ENCODE assay signal across 24 cellular contexts in the genomic region with DNA sequence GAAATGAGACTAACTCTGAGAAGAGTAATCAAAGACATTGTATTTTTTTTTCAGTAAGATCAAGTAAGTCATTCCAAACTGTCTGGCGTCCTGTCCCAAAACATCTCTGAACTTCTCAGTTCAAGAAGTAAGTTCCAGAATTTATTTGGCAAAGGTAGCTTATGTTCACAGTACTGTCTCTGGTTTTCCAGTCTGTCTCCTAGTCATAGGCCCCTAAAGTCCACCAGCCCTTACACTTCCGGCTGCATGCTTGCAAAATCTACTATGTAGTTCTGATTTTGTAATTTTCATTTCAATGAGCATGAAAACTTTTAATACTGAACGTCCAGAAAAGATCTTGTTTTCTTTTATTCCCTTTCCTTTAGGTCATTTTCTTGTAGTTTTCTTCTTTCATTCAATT.
DNase-seq lines count a peak whose midpoint lies in the region; ATAC-seq and TF ChIP-seq lines count a peak whose summit lies in the region.
"Had no signal": no experiment of that assay in that cellular context is flagged by ENCODE, and none has a peak within 500 bp of the region (broad histone marks: within the 10 kb centered on the region; RNA-seq: fewer than 3 reads in every experiment).

No MANE protein-coding gene starts in this region.

- H3K36me3 Mint-ChIP-seq in activated CD8-positive, alpha-beta T cell treated with anti-CD3 and anti-CD28 coated beads for 36 hours (ENCODE audit: low read depth) = no peaks in the 10 kb centered on the region
- peaks cover 3% of the 10 kb centered on the region for H3K36me3 Mint-ChIP-seq in activated CD8-positive, alpha-beta T cell treated with anti-CD3 and anti-CD28 coated beads, Interleukin-2, amount 10 ng/mL, durations not matched to agents 7 days and 5 days (ENCODE audit: low read depth)
- peaks cover 13% of the 10 kb centered on the region for H3K36me3 Mint-ChIP-seq in activated naive CD8-positive, alpha-beta T cell treated with anti-CD3 and anti-CD28 coated beads for 36 hours
- H3K36me3 Mint-ChIP-seq: CD4-positive, alpha-beta memory T cell had no signal

- peaks cover 59% of the 10 kb centered on the region for H3K4me1 Mint-ChIP-seq in activated CD8-positive, alpha-beta T cell treated with anti-CD3 and anti-CD28 coated beads for 36 hours (ENCODE audit: low read depth)
- peaks cover 40% of the 10 kb centered on the region for H3K4me1 Mint-ChIP-seq in activated CD8-positive, alpha-beta T cell treated with anti-CD3 and anti-CD28 coated beads, Interleukin-2, amount 10 ng/mL, durations not matched to agents 7 days and 5 days (ENCODE audit: low read depth)
- peaks cover 62% of the 10 kb centered on the region for H3K4me1 Mint-ChIP-seq in activated naive CD8-positive, alpha-beta T cell treated with anti-CD3 and anti-CD28 coated beads for 36 hours

- H3K4me3 ChIP-seq in GM23248 = peak overlapping the region; percentile 12; the same call in 1 of the 2 replicates
- H3K4me3 ChIP-seq: A549, thyroid gland had no signal

- DNase-seq in activated CD8-positive, alpha-beta T cell treated with anti-CD3 and anti-CD28 coated beads for 36 hours = no peak
- DNase-seq in activated CD8-positive, alpha-beta T cell treated with anti-CD3 and anti-CD28 coated beads, Interleukin-2, amount 10 ng/mL, durations not matched to agents 7 days and 5 days = no peak
- DNase-seq in GM23248 (peak; percentile 65), iris pigment epithelial cell (ENCODE audit: low read depth) (peak; percentile 36), putamen (ENCODE audit: low spot score) (no peak), NCI-H1105 treated with DMSO at 0.1 percent for 48 hours (lab: John Stamatoyannopoulos, UW) (no peak)
- no peak for DNase-seq in activated naive CD8-positive, alpha-beta T cell treated with anti-CD3 and anti-CD28 coated beads for 36 hours
- DNase-seq: activated CD4-positive, alpha-beta T cell treated with anti-CD3 and anti-CD28 coated beads, Interleukin-2, amount 50 U/mL, for 48 hours; activated effector memory CD4-positive, alpha-beta T cell treated with Interleukin-2 at 50 U/mL for 16 hours; anterior cingulate cortex; CD4-positive, alpha-beta memory T cell; DMS53; foreskin melanocyte; midbrain; NCI-H1436 treated with DMSO at 0.1 percent for 48 hours; NCI-H2171; NCI-H69; stimulated activated CD4-positive, alpha-beta T cell treated with anti-CD3 and anti-CD28 coated beads, Interleukin-15, amount 100 ng/mL, for 24 hours; thyroid gland had no signal

- no peaks in the 10 kb centered on the region for H3K79me2 ChIP-seq in GM23248 (ENCODE audit: insufficient read depth)

- H3K36me3 ChIP-seq in GM23248 (ENCODE audit: low read depth) = no peaks in the 10 kb centered on the region
- H3K36me3 ChIP-seq: thyroid gland had no signal

- H3K4me3 Mint-ChIP-seq in activated CD8-positive, alpha-beta T cell treated with anti-CD3 and anti-CD28 coated beads for 36 hours = no peak overlapping the region
- H3K4me3 Mint-ChIP-seq in activated CD8-positive, alpha-beta T cell treated with anti-CD3 and anti-CD28 coated beads, Interleukin-2, amount 10 ng/mL, durations not matched to agents 7 days and 5 days = no peak overlapping the region
- H3K4me3 Mint-ChIP-seq in activated naive CD8-positive, alpha-beta T cell treated with anti-CD3 and anti-CD28 coated beads for 36 hours = no peak overlapping the region
- H3K4me3 Mint-ChIP-seq: CD4-positive, alpha-beta memory T cell; neural crest cell; stimulated activated effector memory CD8-positive, alpha-beta T cell treated with anti-CD3 and anti-CD28 coated beads, Interleukin-12 subunit alpha, Interleukin-12 subunit beta, amount 100 ng/mL, for 72 hours had no signal

- no peak for ATAC-seq in activated CD8-positive, alpha-beta T cell treated with anti-CD3 and anti-CD28 coated beads for 36 hours
- no peak for ATAC-seq in activated CD8-positive, alpha-beta T cell treated with anti-CD3 and anti-CD28 coated beads, Interleukin-2, amount 10 ng/mL, durations not matched to agents 7 days and 5 days
- no peak for ATAC-seq in GM18870 (IDR thresholded peaks at IDR 0.05; ENCODE audit: unreplicated experiment)
- ATAC-seq: A549; Panc1; stimulated activated effector memory CD8-positive, alpha-beta T cell treated with anti-CD3 and anti-CD28 coated beads, Interleukin-12 subunit alpha, Interleukin-12 subunit beta, amount 100 ng/mL, for 72 hours had no signal

- peak overlapping the region; percentile 35 for H3K9ac ChIP-seq in GM23248

- 0 out of 2 replicates have a peak, but pooled peaks cover 4% of the 10 kb centered on the region for H3K9me2 ChIP-seq in GM23248 (ENCODE audit: insufficient read depth)

- POLR2A ChIA-PET in activated CD8-positive, alpha-beta T cell treated with anti-CD3 and anti-CD28 coated beads for 36 hours (lab: Charles Lee) = interaction anchor here (0.9 to 6.9 kb wide), 3 partner anchors 21 to 63 kb away, joined by 3 to 106 read pairs (median 6); a partner anchor contains a TSS
- POLR2A ChIA-PET in activated CD8-positive, alpha-beta T cell treated with anti-CD3 and anti-CD28 coated beads, Interleukin-2, amount 10 ng/mL, durations not matched to agents 7 days and 5 days (lab: Charles Lee) = interaction anchor here (6.6 kb wide), 1 partner anchor 62 kb away, joined by 89 read pairs; a partner anchor contains a TSS

- TF ChIP-seq CTCF in activated CD8-positive, alpha-beta T cell treated with anti-CD3 and anti-CD28 coated beads for 36 hours (IDR thresholded peaks at IDR 0.05) = no peak

- peak overlapping the region; percentile 83 for H3K27ac ChIP-seq in GM23248
- H3K27ac ChIP-seq: A549, thyroid gland had no signal

- H3K4me1 ChIP-seq in GM23248 (ENCODE audit: insufficient read depth) = peaks cover 43% of the 10 kb centered on the region
- H3K4me1 ChIP-seq: A549, thyroid gland had no signal

- H3K9me3 Mint-ChIP-seq in activated CD8-positive, alpha-beta T cell treated with anti-CD3 and anti-CD28 coated beads for 36 hours = no peaks in the 10 kb centered on the region
- no peaks in the 10 kb centered on the region for H3K9me3 Mint-ChIP-seq in activated CD8-positive, alpha-beta T cell treated with anti-CD3 and anti-CD28 coated beads, Interleukin-2, amount 10 ng/mL, durations not matched to agents 7 days and 5 days (ENCODE audit: insufficient read depth)
- H3K9me3 Mint-ChIP-seq in activated naive CD8-positive, alpha-beta T cell treated with anti-CD3 and anti-CD28 coated beads for 36 hours = peaks cover 4% of the 10 kb centered on the region
- H3K9me3 Mint-ChIP-seq: CD4-positive, alpha-beta memory T cell had no signal

- in situ Hi-C loops in GM23248 (cut with MboI) = no loop called here

- intact Hi-C loops in activated CD8-positive, alpha-beta T cell treated with anti-CD3 and anti-CD28 coated beads for 36 hours (cut with micrococcal nuclease) = no loop called here

- no peaks in the 10 kb centered on the region for H3K27me3 ChIP-seq in GM23248 (replicated peaks; ENCODE audit: insufficient read depth)
- H3K27me3 ChIP-seq: thyroid gland had no signal

- H3F3A ChIP-seq in GM23248 (ENCODE audit: insufficient read depth) = peaks cover 37% of the 10 kb centered on the region

- H3K4me2 ChIP-seq in GM23248 (ENCODE audit: unreplicated experiment) = peak overlapping the region; percentile 50
- H3K4me2 ChIP-seq: A549 had no signal

- H3K27me3 Mint-ChIP-seq in activated CD8-positive, alpha-beta T cell treated with anti-CD3 and anti-CD28 coated beads for 36 hours = no peaks in the 10 kb centered on the region
- H3K27me3 Mint-ChIP-seq in activated CD8-positive, alpha-beta T cell treated with anti-CD3 and anti-CD28 coated beads, Interleukin-2, amount 10 ng/mL, durations not matched to agents 7 days and 5 days (ENCODE audit: low read depth) = no peaks in the 10 kb centered on the region
- H3K27me3 Mint-ChIP-seq in activated naive CD8-positive, alpha-beta T cell treated with anti-CD3 and anti-CD28 coated beads for 36 hours = no peaks in the 10 kb centered on the region
- H3K27me3 Mint-ChIP-seq: CD4-positive, alpha-beta memory T cell had no signal

- CTCF ChIA-PET in activated CD8-positive, alpha-beta T cell treated with anti-CD3 and anti-CD28 coated beads for 36 hours (lab: Charles Lee) = interaction anchor here (0.9 to 6.1 kb wide), 7 partner anchors 22 to 125 kb away, joined by 3 to 41 read pairs (median 4); a partner anchor contains a TSS
- CTCF ChIA-PET in activated CD8-positive, alpha-beta T cell treated with anti-CD3 and anti-CD28 coated beads, Interleukin-2, amount 10 ng/mL, durations not matched to agents 7 days and 5 days (lab: Charles Lee) = interaction anchor here (1.1 to 5.3 kb wide), 4 partner anchors 38 to 113 kb away, joined by 3 to 36 read pairs (median 13); no protein-coding TSS in a partner anchor

- WGBS in GM23248 (ENCODE audit: low coverage in 1 of 2, low lambda C conversion rate in 2 of 2, missing lambda C conversion rate in 2 of 2), 2 experiments = 6 to 8% methylated on average over 3 of the region's 3 CpGs

- H3K27ac Mint-ChIP-seq in activated CD8-positive, alpha-beta T cell treated with anti-CD3 and anti-CD28 coated beads for 36 hours = peak overlapping the region; percentile 67
- H3K27ac Mint-ChIP-seq in activated CD8-positive, alpha-beta T cell treated with anti-CD3 and anti-CD28 coated beads, Interleukin-2, amount 10 ng/mL, durations not matched to agents 7 days and 5 days = no peak overlapping the region
- H3K27ac Mint-ChIP-seq in activated naive CD8-positive, alpha-beta T cell treated with anti-CD3 and anti-CD28 coated beads for 36 hours = peak overlapping the region; percentile 47
- H3K27ac Mint-ChIP-seq: stimulated activated effector memory CD8-positive, alpha-beta T cell treated with anti-CD3 and anti-CD28 coated beads, Interleukin-12 subunit alpha, Interleukin-12 subunit beta, amount 100 ng/mL, for 72 hours had no signal

- peak overlapping the region; percentile 20; the same call in 1 of the 2 replicates for H2AFZ ChIP-seq in GM23248

- no peaks in the 10 kb centered on the region for H3K9me3 ChIP-seq in GM23248 (ENCODE audit: low read depth)
- H3K9me3 ChIP-seq: A549, thyroid gland had no signal

- no peaks in the 10 kb centered on the region for H4K20me1 ChIP-seq in GM23248 (ENCODE audit: insufficient read depth)

Comparison
In these comparisons a context has a peak if more than half of its experiments do, and no peak if none do; other contexts are left out.
1. DNase-seq: peak in GM23248 (single experiment) and iris pigment epithelial cell (single experiment); none in activated CD8-positive, alpha-beta T cell treated with anti-CD3 and anti-CD28 coated beads for 36 hours (single experiment), activated CD8-positive, alpha-beta T cell treated with anti-CD3 and anti-CD28 coated beads, Interleukin-2, amount 10 ng/mL, durations not matched to agents 7 days and 5 days (single experiment), activated naive CD8-positive, alpha-beta T cell treated with anti-CD3 and anti-CD28 coated beads for 36 hours (single experiment), putamen (single experiment) and NCI-H1105 treated with DMSO at 0.1 percent for 48 hours (single experiment).